1 cellular context compared by ENCODE assay signal in the genomic region with DNA sequence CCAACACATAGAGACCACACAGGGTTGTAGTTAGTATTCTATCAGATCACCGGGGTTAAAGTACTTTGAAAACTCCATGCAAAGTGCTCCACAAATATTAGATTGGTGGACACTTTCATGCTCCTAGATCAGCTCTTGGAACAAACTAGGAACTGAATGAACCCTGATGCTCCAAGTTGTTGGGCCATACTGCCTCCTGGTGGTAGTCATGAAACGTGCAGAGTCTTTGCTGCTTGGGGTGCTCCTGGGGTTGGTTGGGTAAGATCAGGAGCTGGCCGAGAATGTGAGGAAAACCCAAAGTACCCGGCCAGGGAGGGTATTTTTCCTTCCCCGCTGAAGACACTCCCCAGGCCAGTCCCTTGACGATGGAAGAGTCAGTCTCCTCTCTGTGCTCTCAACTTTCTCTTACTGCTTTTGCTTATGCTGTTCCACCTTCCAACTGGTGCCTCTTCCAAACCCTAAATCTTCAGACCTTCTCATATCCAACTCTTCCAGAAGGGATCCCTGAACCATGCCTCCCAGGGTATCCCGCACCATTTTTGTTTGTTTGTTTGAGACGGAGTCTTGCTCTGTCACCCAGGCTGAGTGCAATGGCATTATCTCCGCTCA.
TF ChIP-seq lines count a peak whose summit lies in the region.

No MANE protein-coding gene starts in this region.

TF ChIP-seq in HEK293, 187 proteins besides CTCF, POLR2A, EP300 and RAD21 (continued from another document):
- TF ChIP-seq, protein P1, sequence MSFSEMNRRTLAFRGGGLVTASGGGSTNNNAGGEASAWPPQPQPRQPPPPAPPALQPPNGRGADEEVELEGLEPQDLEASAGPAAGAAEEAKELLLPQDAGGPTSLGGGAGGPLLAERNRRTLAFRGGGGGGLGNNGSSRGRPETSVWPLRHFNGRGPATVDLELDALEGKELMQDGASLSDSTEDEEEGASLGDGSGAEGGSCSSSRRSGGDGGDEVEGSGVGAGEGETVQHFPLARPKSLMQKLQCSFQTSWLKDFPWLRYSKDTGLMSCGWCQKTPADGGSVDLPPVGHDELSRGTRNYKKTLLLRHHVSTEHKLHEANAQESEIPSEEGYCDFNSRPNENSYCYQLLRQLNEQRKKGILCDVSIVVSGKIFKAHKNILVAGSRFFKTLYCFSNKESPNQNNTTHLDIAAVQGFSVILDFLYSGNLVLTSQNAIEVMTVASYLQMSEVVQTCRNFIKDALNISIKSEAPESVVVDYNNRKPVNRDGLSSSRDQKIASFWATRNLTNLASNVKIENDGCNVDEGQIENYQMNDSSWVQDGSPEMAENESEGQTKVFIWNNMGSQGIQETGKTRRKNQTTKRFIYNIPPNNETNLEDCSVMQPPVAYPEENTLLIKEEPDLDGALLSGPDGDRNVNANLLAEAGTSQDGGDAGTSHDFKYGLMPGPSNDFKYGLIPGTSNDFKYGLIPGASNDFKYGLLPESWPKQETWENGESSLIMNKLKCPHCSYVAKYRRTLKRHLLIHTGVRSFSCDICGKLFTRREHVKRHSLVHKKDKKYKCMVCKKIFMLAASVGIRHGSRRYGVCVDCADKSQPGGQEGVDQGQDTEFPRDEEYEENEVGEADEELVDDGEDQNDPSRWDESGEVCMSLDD (tag by site-specific recombination; IDR thresholded peaks at IDR 0.05) = no peak
